Comparison of ENCODE assay signal across 1 cellular context in the genomic region with DNA sequence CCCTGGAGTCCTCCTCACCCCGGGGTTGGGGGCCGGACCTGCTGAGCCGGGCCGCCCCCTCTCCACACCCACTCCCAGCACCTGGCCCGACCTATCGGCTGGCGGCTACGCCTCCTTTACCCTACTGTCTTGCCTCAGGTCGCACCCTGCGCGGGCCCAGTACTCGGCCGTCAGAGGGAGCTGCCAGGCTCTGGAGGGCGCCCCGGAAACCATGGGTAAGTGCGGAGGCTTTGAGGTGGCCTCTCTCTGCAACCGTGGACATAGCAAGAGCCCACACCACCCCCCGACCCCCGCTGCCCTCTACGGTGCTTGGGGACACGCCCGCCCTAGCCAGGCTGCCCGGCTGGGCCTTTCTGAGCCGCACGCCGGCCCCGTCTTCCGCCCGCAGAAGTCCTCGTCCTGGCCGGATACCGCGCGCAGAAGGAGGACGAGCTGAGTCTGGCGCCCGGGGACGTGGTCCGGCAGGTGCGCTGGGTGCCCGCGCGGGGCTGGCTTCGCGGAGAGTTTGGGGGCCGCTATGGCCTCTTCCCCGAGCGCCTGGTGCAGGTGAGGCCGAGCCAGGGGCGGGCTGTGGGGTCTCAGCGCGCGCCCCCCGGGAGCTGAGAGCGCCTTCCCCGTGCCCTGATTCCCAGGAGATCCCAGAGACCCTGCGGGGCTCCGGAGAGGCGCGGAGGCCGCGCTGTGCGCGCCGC.
TF ChIP-seq lines count a peak whose summit lies in the region.

Gene SH3D21 (plus strand): TSS at position 159 of the 692 bp plus-strand sequence. CDS start 53 bp downstream, at position 212.

TF ChIP-seq in HepG2, 621 proteins besides CTCF, POLR2A, EP300 and RAD21 (continued from another document and continues in another):
- TF ChIP-seq, protein P1, sequence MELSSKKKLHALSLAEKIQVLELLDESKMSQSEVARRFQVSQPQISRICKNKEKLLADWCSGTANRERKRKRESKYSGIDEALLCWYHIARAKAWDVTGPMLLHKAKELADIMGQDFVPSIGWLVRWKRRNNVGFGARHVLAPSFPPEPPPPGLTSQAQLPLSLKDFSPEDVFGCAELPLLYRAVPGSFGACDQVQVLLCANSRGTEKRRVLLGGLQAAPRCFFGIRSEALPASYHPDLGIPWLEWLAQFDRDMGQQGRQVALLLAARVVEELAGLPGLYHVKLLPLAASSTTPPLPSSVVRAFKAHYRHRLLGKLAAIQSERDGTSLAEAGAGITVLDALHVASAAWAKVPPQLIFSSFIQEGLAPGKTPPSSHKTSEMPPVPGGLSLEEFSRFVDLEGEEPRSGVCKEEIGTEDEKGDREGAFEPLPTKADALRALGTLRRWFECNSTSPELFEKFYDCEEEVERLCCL (CRISPR knock-in tag; IDR thresholded peaks at IDR 0.05; ENCODE audit: borderline replicate concordance) = no peak
- TF ChIP-seq SALL1 (CRISPR knock-in tag; IDR thresholded peaks at IDR 0.05) (no peak), ZNF597 (CRISPR knock-in tag; IDR thresholded peaks at IDR 0.05) (no peak), MAFK (conservative IDR thresholded peaks at IDR 0.05 in 1 of 2, IDR thresholded peaks at IDR 0.05 in 1 of 2; ENCODE audit: low read length in 2 of 2) (no peak), ZNF20 (CRISPR knock-in tag; IDR thresholded peaks at IDR 0.05) (no peak), PPARG (CRISPR knock-in tag; conservative IDR thresholded peaks at IDR 0.05) (no peak), CREB1 (IDR thresholded peaks at IDR 0.05) (no peak), CREB1 (CRISPR knock-in tag; IDR thresholded peaks at IDR 0.05) (no peak), USF2 (IDR thresholded peaks at IDR 0.05; ENCODE audit: low read depth, low read length) (no peak), USF2 (CRISPR knock-in tag; IDR thresholded peaks at IDR 0.05; ENCODE audit: borderline replicate concordance) (no peak), ZNF569 (CRISPR knock-in tag; IDR thresholded peaks at IDR 0.05; ENCODE audit: borderline replicate concordance) (no peak), PATZ1 (CRISPR knock-in tag; IDR thresholded peaks at IDR 0.05) (peak; percentile 63; the same call in 1 of the 2 replicates), DNMT3B (CRISPR knock-in tag; conservative IDR thresholded peaks at IDR 0.05) (no peak), NAIF1 (CRISPR knock-in tag; IDR thresholded peaks at IDR 0.05; ENCODE audit: borderline replicate concordance) (no peak), ZNF75D (CRISPR knock-in tag; IDR thresholded peaks at IDR 0.05; ENCODE audit: borderline replicate concordance) (no peak), ZNF260 (CRISPR knock-in tag; IDR thresholded peaks at IDR 0.05; ENCODE audit: borderline replicate concordance, low read depth) (no peak), ZNF891 (CRISPR knock-in tag; IDR thresholded peaks at IDR 0.05) (peak; percentile 10; the same call in 1 of the 2 replicates), RBM22 (optimal IDR thresholded peaks at IDR 0.05; ENCODE audit: low read length) (no peak), NFE2L1 (CRISPR knock-in tag; IDR thresholded peaks at IDR 0.05; ENCODE audit: borderline replicate concordance) (no peak), CEBPZ (IDR thresholded peaks at IDR 0.05; ENCODE audit: low read length) (no peak), ZNF563 (CRISPR knock-in tag; IDR thresholded peaks at IDR 0.05) (peak; percentile 83; the same call in 1 of the 2 replicates), RBM39 (IDR thresholded peaks at IDR 0.05; ENCODE audit: low read depth, low read length, poor library complexity, severe bottlenecking) (no peak), FOXP1 (IDR thresholded peaks at IDR 0.05) (no peak), FOXP1 (CRISPR knock-in tag; IDR thresholded peaks at IDR 0.05) (no peak), ZNF547 (CRISPR knock-in tag; IDR thresholded peaks at IDR 0.05) (peak; percentile 73; the same call in 1 of the 2 replicates), ZSCAN5A (CRISPR knock-in tag; IDR thresholded peaks at IDR 0.05; ENCODE audit: borderline replicate concordance) (no peak), HES4 (CRISPR knock-in tag; IDR thresholded peaks at IDR 0.05; ENCODE audit: borderline replicate concordance) (no peak), ZNF468 (CRISPR knock-in tag; IDR thresholded peaks at IDR 0.05) (peak; percentile 47; the same call in 1 of the 2 replicates), GATA4 (IDR thresholded peaks at IDR 0.05; ENCODE audit: borderline replicate concordance, low read depth) (no peak), GLMP (CRISPR knock-in tag; IDR thresholded peaks at IDR 0.05; ENCODE audit: borderline replicate concordance) (no peak), PRPF4 (IDR thresholded peaks at IDR 0.05; ENCODE audit: low read depth, low read length, poor library complexity, severe bottlenecking) (no peak), SOX6 (IDR thresholded peaks at IDR 0.05) (no peak), SOX6 (CRISPR knock-in tag; IDR thresholded peaks at IDR 0.05) (no peak), ZNF101 (CRISPR knock-in tag; IDR thresholded peaks at IDR 0.05; ENCODE audit: borderline replicate concordance, low read depth) (no peak)
- TF ChIP-seq, protein P2, sequence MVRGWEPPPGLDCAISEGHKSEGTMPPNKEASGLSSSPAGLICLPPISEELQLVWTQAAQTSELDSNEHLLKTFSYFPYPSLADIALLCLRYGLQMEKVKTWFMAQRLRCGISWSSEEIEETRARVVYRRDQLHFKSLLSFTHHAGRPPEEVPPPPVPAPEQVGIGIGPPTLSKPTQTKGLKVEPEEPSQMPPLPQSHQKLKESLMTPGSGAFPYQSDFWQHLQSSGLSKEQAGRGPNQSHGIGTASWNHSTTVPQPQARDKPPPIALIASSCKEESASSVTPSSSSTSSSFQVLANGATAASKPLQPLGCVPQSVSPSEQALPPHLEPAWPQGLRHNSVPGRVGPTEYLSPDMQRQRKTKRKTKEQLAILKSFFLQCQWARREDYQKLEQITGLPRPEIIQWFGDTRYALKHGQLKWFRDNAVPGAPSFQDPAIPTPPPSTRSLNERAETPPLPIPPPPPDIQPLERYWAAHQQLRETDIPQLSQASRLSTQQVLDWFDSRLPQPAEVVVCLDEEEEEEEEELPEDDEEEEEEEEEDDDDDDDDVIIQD (CRISPR knock-in tag; IDR thresholded peaks at IDR 0.05; ENCODE audit: low read depth) = no peak
